ENCODE assay signal across 1 cellular context in genomic region chr1:172531846-172532699, GRCh38.
TF ChIP-seq lines count a peak whose summit lies in the region.

No MANE protein-coding gene starts in this region.

TF ChIP-seq in K562, 482 proteins besides CTCF, POLR2A, EP300 and RAD21 (continued from another document and continues in another):
- TF ChIP-seq, protein P1, sequence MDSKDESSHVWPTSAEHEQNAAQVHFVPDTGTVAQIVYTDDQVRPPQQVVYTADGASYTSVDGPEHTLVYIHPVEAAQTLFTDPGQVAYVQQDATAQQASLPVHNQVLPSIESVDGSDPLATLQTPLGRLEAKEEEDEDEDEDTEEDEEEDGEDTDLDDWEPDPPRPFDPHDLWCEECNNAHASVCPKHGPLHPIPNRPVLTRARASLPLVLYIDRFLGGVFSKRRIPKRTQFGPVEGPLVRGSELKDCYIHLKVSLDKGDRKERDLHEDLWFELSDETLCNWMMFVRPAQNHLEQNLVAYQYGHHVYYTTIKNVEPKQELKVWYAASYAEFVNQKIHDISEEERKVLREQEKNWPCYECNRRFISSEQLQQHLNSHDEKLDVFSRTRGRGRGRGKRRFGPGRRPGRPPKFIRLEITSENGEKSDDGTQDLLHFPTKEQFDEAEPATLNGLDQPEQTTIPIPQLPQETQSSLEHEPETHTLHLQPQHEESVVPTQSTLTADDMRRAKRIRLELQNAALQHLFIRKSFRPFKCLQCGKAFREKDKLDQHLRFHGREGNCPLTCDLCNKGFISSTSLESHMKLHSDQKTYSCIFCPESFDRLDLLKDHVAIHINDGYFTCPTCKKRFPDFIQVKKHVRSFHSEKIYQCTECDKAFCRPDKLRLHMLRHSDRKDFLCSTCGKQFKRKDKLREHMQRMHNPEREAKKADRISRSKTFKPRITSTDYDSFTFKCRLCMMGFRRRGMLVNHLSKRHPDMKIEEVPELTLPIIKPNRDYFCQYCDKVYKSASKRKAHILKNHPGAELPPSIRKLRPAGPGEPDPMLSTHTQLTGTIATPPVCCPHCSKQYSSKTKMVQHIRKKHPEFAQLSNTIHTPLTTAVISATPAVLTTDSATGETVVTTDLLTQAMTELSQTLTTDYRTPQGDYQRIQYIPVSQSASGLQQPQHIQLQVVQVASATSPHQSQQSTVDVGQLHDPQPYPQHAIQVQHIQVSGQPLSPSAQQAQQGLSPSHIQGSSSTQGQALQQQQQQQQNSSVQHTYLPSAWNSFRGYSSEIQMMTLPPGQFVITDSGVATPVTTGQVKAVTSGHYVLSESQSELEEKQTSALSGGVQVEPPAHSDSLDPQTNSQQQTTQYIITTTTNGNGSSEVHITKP (IDR thresholded peaks at IDR 0.05; ENCODE audit: partially characterized antibody) = peak; percentile 99
- TF ChIP-seq ARID1B (IDR thresholded peaks at IDR 0.05) = 0 out of 2 replicates have a peak, but pooled peaks have one; percentile 22
- TF ChIP-seq STAT5B (CRISPR knock-in tag; IDR thresholded peaks at IDR 0.05) = peak; percentile 30; the same call in 1 of the 2 replicates
- TF ChIP-seq HCFC1 (IDR thresholded peaks at IDR 0.05; ENCODE audit: low read depth, low read length) = no peak
- TF ChIP-seq, protein P2, sequence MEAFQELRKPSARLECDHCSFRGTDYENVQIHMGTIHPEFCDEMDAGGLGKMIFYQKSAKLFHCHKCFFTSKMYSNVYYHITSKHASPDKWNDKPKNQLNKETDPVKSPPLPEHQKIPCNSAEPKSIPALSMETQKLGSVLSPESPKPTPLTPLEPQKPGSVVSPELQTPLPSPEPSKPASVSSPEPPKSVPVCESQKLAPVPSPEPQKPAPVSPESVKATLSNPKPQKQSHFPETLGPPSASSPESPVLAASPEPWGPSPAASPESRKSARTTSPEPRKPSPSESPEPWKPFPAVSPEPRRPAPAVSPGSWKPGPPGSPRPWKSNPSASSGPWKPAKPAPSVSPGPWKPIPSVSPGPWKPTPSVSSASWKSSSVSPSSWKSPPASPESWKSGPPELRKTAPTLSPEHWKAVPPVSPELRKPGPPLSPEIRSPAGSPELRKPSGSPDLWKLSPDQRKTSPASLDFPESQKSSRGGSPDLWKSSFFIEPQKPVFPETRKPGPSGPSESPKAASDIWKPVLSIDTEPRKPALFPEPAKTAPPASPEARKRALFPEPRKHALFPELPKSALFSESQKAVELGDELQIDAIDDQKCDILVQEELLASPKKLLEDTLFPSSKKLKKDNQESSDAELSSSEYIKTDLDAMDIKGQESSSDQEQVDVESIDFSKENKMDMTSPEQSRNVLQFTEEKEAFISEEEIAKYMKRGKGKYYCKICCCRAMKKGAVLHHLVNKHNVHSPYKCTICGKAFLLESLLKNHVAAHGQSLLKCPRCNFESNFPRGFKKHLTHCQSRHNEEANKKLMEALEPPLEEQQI (IDR thresholded peaks at IDR 0.05) = peak; percentile 71; the same call in 1 of the 2 replicates
- no peak for TF ChIP-seq EHMT2 (IDR thresholded peaks at IDR 0.05)
- no peak for TF ChIP-seq RREB1 (CRISPR knock-in tag; IDR thresholded peaks at IDR 0.05)
- TF ChIP-seq, protein P3, sequence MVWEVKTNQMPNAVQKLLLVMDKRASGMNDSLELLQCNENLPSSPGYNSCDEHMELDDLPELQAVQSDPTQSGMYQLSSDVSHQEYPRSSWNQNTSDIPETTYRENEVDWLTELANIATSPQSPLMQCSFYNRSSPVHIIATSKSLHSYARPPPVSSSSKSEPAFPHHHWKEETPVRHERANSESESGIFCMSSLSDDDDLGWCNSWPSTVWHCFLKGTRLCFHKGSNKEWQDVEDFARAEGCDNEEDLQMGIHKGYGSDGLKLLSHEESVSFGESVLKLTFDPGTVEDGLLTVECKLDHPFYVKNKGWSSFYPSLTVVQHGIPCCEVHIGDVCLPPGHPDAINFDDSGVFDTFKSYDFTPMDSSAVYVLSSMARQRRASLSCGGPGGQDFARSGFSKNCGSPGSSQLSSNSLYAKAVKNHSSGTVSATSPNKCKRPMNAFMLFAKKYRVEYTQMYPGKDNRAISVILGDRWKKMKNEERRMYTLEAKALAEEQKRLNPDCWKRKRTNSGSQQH (CRISPR knock-in tag; IDR thresholded peaks at IDR 0.05) = no peak; the same call in 1 of the 2 replicates
- no peak; the same call in 1 of the 2 replicates for TF ChIP-seq BCOR (IDR thresholded peaks at IDR 0.05)
- no peak; the same call in 1 of the 2 replicates for TF ChIP-seq RHOXF2B (CRISPR knock-in tag; conservative IDR thresholded peaks at IDR 0.05)
- TF ChIP-seq GTF3C2 (IDR thresholded peaks at IDR 0.05; ENCODE audit: borderline replicate concordance, extremely low read depth, insufficient read length) = no peak
- peak; percentile 33; the same call in 1 of the 2 replicates for TF ChIP-seq SREBF1 (IDR thresholded peaks at IDR 0.05; ENCODE audit: borderline replicate concordance, low read depth, low read length)
- TF ChIP-seq, protein P4, sequence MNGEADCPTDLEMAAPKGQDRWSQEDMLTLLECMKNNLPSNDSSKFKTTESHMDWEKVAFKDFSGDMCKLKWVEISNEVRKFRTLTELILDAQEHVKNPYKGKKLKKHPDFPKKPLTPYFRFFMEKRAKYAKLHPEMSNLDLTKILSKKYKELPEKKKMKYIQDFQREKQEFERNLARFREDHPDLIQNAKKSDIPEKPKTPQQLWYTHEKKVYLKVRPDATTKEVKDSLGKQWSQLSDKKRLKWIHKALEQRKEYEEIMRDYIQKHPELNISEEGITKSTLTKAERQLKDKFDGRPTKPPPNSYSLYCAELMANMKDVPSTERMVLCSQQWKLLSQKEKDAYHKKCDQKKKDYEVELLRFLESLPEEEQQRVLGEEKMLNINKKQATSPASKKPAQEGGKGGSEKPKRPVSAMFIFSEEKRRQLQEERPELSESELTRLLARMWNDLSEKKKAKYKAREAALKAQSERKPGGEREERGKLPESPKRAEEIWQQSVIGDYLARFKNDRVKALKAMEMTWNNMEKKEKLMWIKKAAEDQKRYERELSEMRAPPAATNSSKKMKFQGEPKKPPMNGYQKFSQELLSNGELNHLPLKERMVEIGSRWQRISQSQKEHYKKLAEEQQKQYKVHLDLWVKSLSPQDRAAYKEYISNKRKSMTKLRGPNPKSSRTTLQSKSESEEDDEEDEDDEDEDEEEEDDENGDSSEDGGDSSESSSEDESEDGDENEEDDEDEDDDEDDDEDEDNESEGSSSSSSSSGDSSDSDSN (IDR thresholded peaks at IDR 0.05; ENCODE audit: borderline replicate concordance in 1 of 2, low read depth in 2 of 2, low read length in 2 of 2) = 0 out of 4 replicates have a peak, but pooled peaks of 1 of the 2 experiments have one; percentile 54
- TF ChIP-seq SMAD4 (CRISPR knock-in tag; conservative IDR thresholded peaks at IDR 0.05) = no peak; the same call in 1 of the 2 replicates
- peak; percentile 91 for TF ChIP-seq POLR2H (tag; IDR thresholded peaks at IDR 0.05; ENCODE audit: low read depth)
- TF ChIP-seq TGIF2 (CRISPR knock-in tag; IDR thresholded peaks at IDR 0.05) = 0 out of 2 replicates have a peak, but pooled peaks have one; percentile 17
- peak in 1 of 2 experiments; percentile 81; a peak in 3 of 4 replicates for TF ChIP-seq MLLT1 (IDR thresholded peaks at IDR 0.05)
- no peak for TF ChIP-seq HNRNPUL1 (IDR thresholded peaks at IDR 0.05; ENCODE audit: low read length)
- TF ChIP-seq ZNF740 (CRISPR knock-in tag; IDR thresholded peaks at IDR 0.05) = no peak
- TF ChIP-seq ZNF740 (tag; IDR thresholded peaks at IDR 0.05) = no peak
- TF ChIP-seq, protein P5, sequence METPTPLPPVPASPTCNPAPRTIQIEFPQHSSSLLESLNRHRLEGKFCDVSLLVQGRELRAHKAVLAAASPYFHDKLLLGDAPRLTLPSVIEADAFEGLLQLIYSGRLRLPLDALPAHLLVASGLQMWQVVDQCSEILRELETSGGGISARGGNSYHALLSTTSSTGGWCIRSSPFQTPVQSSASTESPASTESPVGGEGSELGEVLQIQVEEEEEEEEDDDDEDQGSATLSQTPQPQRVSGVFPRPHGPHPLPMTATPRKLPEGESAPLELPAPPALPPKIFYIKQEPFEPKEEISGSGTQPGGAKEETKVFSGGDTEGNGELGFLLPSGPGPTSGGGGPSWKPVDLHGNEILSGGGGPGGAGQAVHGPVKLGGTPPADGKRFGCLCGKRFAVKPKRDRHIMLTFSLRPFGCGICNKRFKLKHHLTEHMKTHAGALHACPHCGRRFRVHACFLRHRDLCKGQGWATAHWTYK (CRISPR knock-in tag; IDR thresholded peaks at IDR 0.05) = peak; percentile 81; the same call in 1 of the 2 replicates
- TF ChIP-seq RBM17 (IDR thresholded peaks at IDR 0.05; ENCODE audit: borderline replicate concordance, low read depth, low read length) = no peak
- TF ChIP-seq MAZ (CRISPR knock-in tag; conservative IDR thresholded peaks at IDR 0.05 in 1 of 2, IDR thresholded peaks at IDR 0.05 in 1 of 2) = no peak
